In the genomic region with DNA sequence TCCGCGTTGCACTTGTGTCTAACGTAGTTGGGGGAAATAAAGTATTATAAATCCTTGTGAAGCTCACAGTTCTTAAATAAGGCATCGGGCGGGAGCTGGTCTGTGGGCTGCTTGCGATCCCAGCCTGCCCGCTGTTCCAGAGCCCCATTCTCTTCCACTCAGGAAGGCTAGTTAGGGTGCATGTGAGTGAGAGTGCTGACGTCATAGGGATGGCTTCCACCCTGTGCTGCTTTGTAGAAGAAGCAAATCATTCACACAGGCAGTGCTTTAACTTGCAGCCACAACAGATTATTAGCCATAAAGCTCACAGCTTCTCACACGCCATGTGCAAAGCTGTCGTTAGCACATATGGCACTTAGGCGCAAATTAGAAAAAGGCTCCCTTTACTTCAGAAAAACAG, we compare ENCODE assay signal across 1 cellular context.
A peak's percentile ranks its signal among the peaks of the same experiment; 100 is the strongest.
TF ChIP-seq lines count a peak whose summit lies in the region.

No MANE protein-coding gene starts in this region.

TF ChIP-seq in K562, 482 proteins besides CTCF, POLR2A, EP300 and RAD21:
- TF ChIP-seq CCNT2 (IDR thresholded peaks at IDR 0.05; ENCODE audit: borderline replicate concordance, extremely low read depth, insufficient read length, low read depth, low read length) (no peak), ZNF280A (IDR thresholded peaks at IDR 0.05; ENCODE audit: low read depth, partially characterized antibody) (no peak), EHMT2 (IDR thresholded peaks at IDR 0.05) (no peak), CREM (IDR thresholded peaks at IDR 0.05; ENCODE audit: low read depth) (0 out of 2 replicates have a peak, but pooled peaks have one; percentile 28), ATF3 (IDR thresholded peaks at IDR 0.05) (peak; percentile 46), ATF3 (CRISPR knock-in tag; conservative IDR thresholded peaks at IDR 0.05) (no peak), SMAD2 (IDR thresholded peaks at IDR 0.05; ENCODE audit: low read depth, low read length) (no peak), ZNF583 (CRISPR knock-in tag; IDR thresholded peaks at IDR 0.05) (no peak), ATF1 (CRISPR knock-in tag; IDR thresholded peaks at IDR 0.05) (no peak), ATF1 (tag; IDR thresholded peaks at IDR 0.05) (0 out of 2 replicates have a peak, but pooled peaks have one; percentile 39), ATF7 (IDR thresholded peaks at IDR 0.05) (peak; percentile 25; the same call in 1 of the 2 replicates)
